23 cellular contexts compared by ENCODE assay signal in the genomic region with DNA sequence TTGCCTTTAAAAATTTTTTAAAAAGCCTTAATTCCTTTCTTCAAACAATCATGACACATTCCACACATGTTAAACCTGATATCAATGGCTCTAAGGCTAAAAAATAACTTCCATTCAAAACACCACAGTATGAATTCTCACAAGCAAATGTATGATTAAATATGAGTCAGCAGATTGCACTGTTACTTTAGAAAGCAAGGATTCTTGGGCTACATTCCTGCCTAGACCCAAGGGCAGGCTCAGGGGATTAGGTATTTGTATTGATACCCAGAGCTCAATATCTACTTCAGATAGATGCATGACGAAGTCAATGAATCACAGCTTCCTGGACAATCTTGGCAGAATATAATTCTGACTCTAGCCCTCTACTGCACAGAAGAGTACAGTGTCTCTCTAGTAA.
DNase-seq lines count a peak whose midpoint lies in the region; ATAC-seq and TF ChIP-seq lines count a peak whose summit lies in the region.
"Had no signal": no experiment of that assay in that cellular context is flagged by ENCODE, and none has a peak within 500 bp of the region (broad histone marks: within the 10 kb centered on the region; RNA-seq: fewer than 3 reads in every experiment).

No MANE protein-coding gene starts in this region.

- TF ChIP-seq CTCF in PC-3 (conservative IDR thresholded peaks at IDR 0.05; ENCODE audit: low read depth, low read length) (no peak), chondrocyte (IDR thresholded peaks at IDR 0.05) (no peak)

- POLR2A ChIA-PET in PC-3 (lab: Charles Lee; ENCODE audit: unreplicated experiment): no interaction called here

- no peaks in the 10 kb centered on the region for H4K20me1 ChIP-seq in PC-3 (ENCODE audit: low read length)
- H4K20me1 ChIP-seq: BLaER1 had no signal

- intact Hi-C loops in PC-3 (cut with micrococcal nuclease): no loop called here

- CTCF ChIA-PET in PC-3 (lab: Charles Lee): no interaction called here

- no peaks in the 10 kb centered on the region for H3K27me3 Mint-ChIP-seq in chondrocyte (ENCODE audit: low read depth)
- H3K27me3 Mint-ChIP-seq: activated CD8-positive, alpha-beta memory T cell treated with anti-CD3 and anti-CD28 coated beads, Interleukin-2, amount 10 ng/mL, durations not matched to agents 7 days and 5 days; effector memory CD8-positive, alpha-beta T cell had no signal

- H3K27me3 ChIP-seq in PC-3 (ENCODE audit: low read length): peaks cover under 1% of the 10 kb centered on the region; the same call in 1 of the 2 replicates
- H3K27me3 ChIP-seq: BLaER1, neutrophil had no signal

- DNase-seq in EH (ENCODE audit: low read depth): peak; percentile 92
- peak; percentile 7 for DNase-seq in PC-3
- DNase-seq in chondrocyte (ENCODE audit: low spot score): no peak
- peak; percentile 93 for DNase-seq in non-pigmented ciliary epithelial cell (ENCODE audit: low read depth)
- no peak for DNase-seq in left lobe of liver (ENCODE audit: low spot score)
- no peak for DNase-seq in NCI-H2029 treated with DMSO at 0.1 percent for 48 hours (lab: John Stamatoyannopoulos, UW)
- no peak for DNase-seq in stimulated activated naive CD4-positive, alpha-beta T cell treated with Interleukin-2 at 50 U/mL for 16 hours (lab: John Stamatoyannopoulos, UW)
- DNase-seq: activated CD4-positive, CD25-positive, alpha-beta regulatory T cell; activated CD8-positive, alpha-beta memory T cell treated with anti-CD3 and anti-CD28 coated beads, Interleukin-2, amount 10 ng/mL, durations not matched to agents 7 days and 5 days; activated naive CD4-positive, alpha-beta T cell; DMS79 treated with DMSO at 0.1 percent for 48 hours; effector memory CD8-positive, alpha-beta T cell; islet precursor cell; Kasumi-1; midbrain; NCI-H1694; NCI-H69; small intestine; stimulated activated naive CD4-positive, alpha-beta T cell; SW 1271 had no signal

- ATAC-seq in PC-3 (no peak), left lobe of liver (no peak), GM21447 (IDR thresholded peaks at IDR 0.05; ENCODE audit: unreplicated experiment) (no peak)
- ATAC-seq: activated CD8-positive, alpha-beta memory T cell treated with anti-CD3 and anti-CD28 coated beads, Interleukin-2, amount 10 ng/mL, durations not matched to agents 7 days and 5 days; effector memory CD8-positive, alpha-beta T cell had no signal

- H3K4me1 Mint-ChIP-seq in chondrocyte (ENCODE audit: low read depth): peaks cover 74% of the 10 kb centered on the region
- H3K4me1 Mint-ChIP-seq: activated CD8-positive, alpha-beta memory T cell treated with anti-CD3 and anti-CD28 coated beads, Interleukin-2, amount 10 ng/mL, durations not matched to agents 7 days and 5 days had no signal

- H3K27ac Mint-ChIP-seq in chondrocyte (ENCODE audit: unreplicated experiment): peak overlapping the region; percentile 83
- H3K27ac Mint-ChIP-seq: activated CD8-positive, alpha-beta memory T cell treated with anti-CD3 and anti-CD28 coated beads, Interleukin-2, amount 10 ng/mL, durations not matched to agents 7 days and 5 days; effector memory CD8-positive, alpha-beta T cell had no signal

- H3K36me3 ChIP-seq in PC-3 (ENCODE audit: low read depth, low read length): no peaks in the 10 kb centered on the region
- H3K36me3 ChIP-seq: BLaER1, neutrophil had no signal

- H3K4me2 ChIP-seq in PC-3 (ENCODE audit: low read length): no peak overlapping the region
- H3K4me2 ChIP-seq: BLaER1 had no signal

- peaks cover 3% of the 10 kb centered on the region for H3K36me3 Mint-ChIP-seq in chondrocyte (ENCODE audit: low read depth)
- H3K36me3 Mint-ChIP-seq: activated CD8-positive, alpha-beta memory T cell treated with anti-CD3 and anti-CD28 coated beads, Interleukin-2, amount 10 ng/mL, durations not matched to agents 7 days and 5 days had no signal

- no peaks in the 10 kb centered on the region for H3K79me2 ChIP-seq in PC-3 (ENCODE audit: low read length)

- no peak overlapping the region for H3K27ac ChIP-seq in PC-3 (ENCODE audit: low read length)
- H3K27ac ChIP-seq: BLaER1, neutrophil had no signal

- no peak overlapping the region for H3K4me3 ChIP-seq in PC-3 (ENCODE audit: low read length)
- H3K4me3 ChIP-seq: BLaER1 had no signal

- H3K4me1 ChIP-seq in PC-3 (ENCODE audit: insufficient read depth, low read length): no peaks in the 10 kb centered on the region
- H3K4me1 ChIP-seq: BLaER1 had no signal

- no peaks in the 10 kb centered on the region for H3K9me2 ChIP-seq in PC-3 (replicated peaks; ENCODE audit: low read length)

- H3F3A ChIP-seq in PC-3 (ENCODE audit: low read length, unreplicated experiment): no peaks in the 10 kb centered on the region

- no TSS peak for BruUV-seq in PC-3 (replicated peaks; lab: Mats Ljungman, UMichigan)

- H3K4me3 Mint-ChIP-seq in chondrocyte (ENCODE audit: unreplicated experiment): no peak overlapping the region
- H3K4me3 Mint-ChIP-seq: activated CD8-positive, alpha-beta memory T cell treated with anti-CD3 and anti-CD28 coated beads, Interleukin-2, amount 10 ng/mL, durations not matched to agents 7 days and 5 days; effector memory CD8-positive, alpha-beta T cell had no signal

- no peak overlapping the region for H2AFZ ChIP-seq in PC-3 (ENCODE audit: low read length)

- no peak overlapping the region for H3K9ac ChIP-seq in PC-3 (ENCODE audit: low read length)
- H3K9ac ChIP-seq: BLaER1 had no signal

- H3K9me3 Mint-ChIP-seq in chondrocyte (ENCODE audit: low read depth): peaks cover 33% of the 10 kb centered on the region

- peaks cover 37% of the 10 kb centered on the region for H3K9me3 ChIP-seq in PC-3 (ENCODE audit: low read length)
- H3K9me3 ChIP-seq: neutrophil had no signal

Comparison
In these comparisons a context has a peak if more than half of its experiments do, and no peak if none do; other contexts are left out.
1. DNase-seq: peak in EH (single experiment), PC-3 (single experiment) and non-pigmented ciliary epithelial cell (single experiment); none in chondrocyte (single experiment), left lobe of liver (single experiment), NCI-H2029 treated with DMSO at 0.1 percent for 48 hours (single experiment) and stimulated activated naive CD4-positive, alpha-beta T cell treated with Interleukin-2 at 50 U/mL for 16 hours (single experiment).